ENCODE assay signal across 1 cellular context in the genomic region with DNA sequence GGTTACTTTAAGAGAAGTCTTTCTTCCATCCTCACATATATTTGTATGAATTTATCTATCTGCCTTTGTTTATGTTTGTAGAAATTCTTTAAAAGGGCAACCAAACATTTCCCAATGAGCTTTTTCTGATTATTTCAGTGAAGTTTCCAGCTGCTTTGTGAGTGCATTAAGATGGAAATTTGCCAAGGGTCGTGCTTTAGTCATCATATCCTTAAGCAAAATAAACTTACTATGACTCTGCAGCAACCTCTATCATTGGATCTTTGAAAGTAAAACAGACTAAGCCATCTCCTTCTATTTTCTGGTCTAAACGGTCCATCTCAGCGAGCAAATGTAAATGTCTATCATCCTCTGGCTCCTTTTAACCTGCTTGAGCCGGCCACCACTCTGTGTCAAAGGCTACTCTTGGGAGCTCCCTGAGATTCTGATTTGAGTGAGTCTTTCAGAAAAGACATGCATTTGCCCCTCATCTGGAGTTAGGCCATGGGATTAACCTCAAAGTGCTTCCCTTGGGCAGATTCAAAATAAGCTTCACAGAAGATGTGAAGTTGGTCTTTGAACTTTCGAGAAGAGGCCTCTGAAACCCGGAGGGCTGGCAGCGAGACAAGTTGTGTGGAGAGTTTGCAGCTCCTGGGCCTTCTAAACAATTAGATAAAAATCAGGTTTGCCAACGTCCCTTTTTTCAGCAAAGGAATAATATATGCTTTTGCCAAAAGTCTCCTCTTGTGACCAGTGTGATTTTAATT.
TF ChIP-seq lines count a peak whose summit lies in the region.

No MANE protein-coding gene starts in this region.

TF ChIP-seq in H1, 55 proteins besides CTCF, POLR2A, EP300 and RAD21:
- TF ChIP-seq, protein P1, sequence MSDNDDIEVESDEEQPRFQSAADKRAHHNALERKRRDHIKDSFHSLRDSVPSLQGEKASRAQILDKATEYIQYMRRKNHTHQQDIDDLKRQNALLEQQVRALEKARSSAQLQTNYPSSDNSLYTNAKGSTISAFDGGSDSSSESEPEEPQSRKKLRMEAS (IDR thresholded peaks at IDR 0.05) = no peak
- TF ChIP-seq HDAC2 (IDR thresholded peaks at IDR 0.05; ENCODE audit: borderline replicate concordance in 1 of 2, low read depth in 2 of 2, low read length in 2 of 2) = no peak
- no peak for TF ChIP-seq CHD2 (IDR thresholded peaks at IDR 0.05; ENCODE audit: low read length)
- no peak for TF ChIP-seq TAF1 (IDR thresholded peaks at IDR 0.05; ENCODE audit: low read depth, low read length)
- no peak for TF ChIP-seq JUND (IDR thresholded peaks at IDR 0.05; ENCODE audit: low read length)
- TF ChIP-seq KDM4A (IDR thresholded peaks at IDR 0.05; ENCODE audit: low read depth, low read length, severe bottlenecking) = no peak
- no peak for TF ChIP-seq FOSL1 (IDR thresholded peaks at IDR 0.05; ENCODE audit: insufficient read depth, low read depth, low read length)
- TF ChIP-seq SUZ12 (IDR thresholded peaks at IDR 0.05; ENCODE audit: low read length) = no peak
- TF ChIP-seq KDM5A (IDR thresholded peaks at IDR 0.05; ENCODE audit: low read length) = no peak
- TF ChIP-seq NANOG (IDR thresholded peaks at IDR 0.05; ENCODE audit: insufficient read depth, low read depth, low read length, poor library complexity, severe bottlenecking) = no peak
- TF ChIP-seq SP4 (IDR thresholded peaks at IDR 0.05; ENCODE audit: low read length) = no peak
- TF ChIP-seq ASH2L (IDR thresholded peaks at IDR 0.05; ENCODE audit: low read length) = no peak
- TF ChIP-seq RXRA (IDR thresholded peaks at IDR 0.05; ENCODE audit: insufficient read depth, low read depth, low read length) = no peak
- TF ChIP-seq SIRT6 (IDR thresholded peaks at IDR 0.05; ENCODE audit: low read length) = no peak
- TF ChIP-seq PHF8 (conservative IDR thresholded peaks at IDR 0.05; ENCODE audit: low read depth, low read length) = no peak
